Comparison of ENCODE assay signal across 15 cellular contexts in genomic region chr22:46663001-46663400, GRCh38. TPM values are rescaled to one million over a fixed set of nuclear protein-coding genes. Genes with fewer than 3 reads are reported as not detected.
DNase-seq lines count a peak whose midpoint lies in the region; ATAC-seq and TF ChIP-seq lines count a peak whose summit lies in the region.
"Had no signal": no experiment of that assay in that cellular context is flagged by ENCODE, and none has a peak within 500 bp of the region (broad histone marks: within the 10 kb centered on the region; RNA-seq: fewer than 3 reads in every experiment).

No MANE protein-coding gene starts in this region.

- H3K27me3 ChIP-seq in cardiac muscle cell (no peaks in the 10 kb centered on the region), H9 (ENCODE audit: insufficient read depth, low read length) (no peaks in the 10 kb centered on the region), neuronal stem cell (ENCODE audit: control insufficient read depth in 3 of 3, insufficient read depth in 3 of 3, low read depth in 1 of 3, low read length in 3 of 3) (no peaks in the 10 kb centered on the region)

- H4K91ac ChIP-seq in H9 (ENCODE audit: insufficient read length, low read depth, low read length): no peak overlapping the region
- H4K91ac ChIP-seq in neuronal stem cell (ENCODE audit: low read depth, low read length, poor library complexity): no peak overlapping the region

- H2BK120ac ChIP-seq in H9 (ENCODE audit: low read depth, low read length, poor library complexity, severe bottlenecking) (no peak overlapping the region), neuronal stem cell (ENCODE audit: low read depth, low read length) (no peak overlapping the region)

- H3K23ac ChIP-seq in H9 (ENCODE audit: insufficient read length, low read depth, low read length): no peak overlapping the region
- no peak overlapping the region for H3K23ac ChIP-seq in neuronal stem cell (ENCODE audit: low read depth, low read length, poor library complexity)

- intact Hi-C loops in Right ventricle myocardium superior (cut with DNase I): loop anchor here (10.0 kb wide), 1 partner anchor 78 kb away; no protein-coding TSS in a partner anchor

- H3K9ac ChIP-seq in H9 (ENCODE audit: extremely low read depth, insufficient read length, low read length) (no peak overlapping the region), neuronal stem cell (ENCODE audit: low read depth, low read length, poor library complexity) (no peak overlapping the region)

- H3K79me1 ChIP-seq in H9 (ENCODE audit: insufficient read depth, low read depth, low read length, poor library complexity, severe bottlenecking): no peaks in the 10 kb centered on the region
- no peaks in the 10 kb centered on the region for H3K79me1 ChIP-seq in neuronal stem cell (ENCODE audit: low read depth, low read length)

- no peak overlapping the region for H2BK20ac ChIP-seq in H9 (ENCODE audit: low read depth, low read length, poor library complexity, severe bottlenecking)

- no peak overlapping the region for H3T11ph ChIP-seq in H9 (ENCODE audit: low read length)

- H3K36me3 Mint-ChIP-seq in H9 (ENCODE audit: insufficient read depth in 1 of 3, low read depth in 3 of 3): no peaks in the 10 kb centered on the region
- no peaks in the 10 kb centered on the region for H3K36me3 Mint-ChIP-seq in activated T-helper 17 cell treated with anti-CD3 and anti-CD28 coated beads, Interleukin-2, amount 50 U/mL, for 72 hours (ENCODE audit: low read depth)

- H3K36me3 ChIP-seq in cardiac muscle cell (peaks cover 11% of the 10 kb centered on the region), neuronal stem cell (replicated peaks in 1 of 2; ENCODE audit: control insufficient read depth in 2 of 2, insufficient read depth in 2 of 2, low read length in 2 of 2) (peaks cover 3 to 24% of the 10 kb centered on the region in 2 donors)

- TF ChIP-seq CTCF in cardiac muscle cell (IDR thresholded peaks at IDR 0.05; ENCODE audit: low read depth, low read length) (no peak), H9 (conservative IDR thresholded peaks at IDR 0.05) (no peak)

- WGBS in H9 (ENCODE audit: extremely low coverage, insufficient read length, low lambda C conversion rate): no CpG with 5 or more reads among the region's 26 CpGs
- no CpG with 5 or more reads among the region's 26 CpGs for WGBS in neuronal stem cell (ENCODE audit: extremely low coverage in 2 of 2, insufficient read length in 2 of 2, insufficient replicate concordance in 1 of 2), 2 donors

- DNase-seq in cardiac muscle cell (ENCODE audit: low read depth in 1 of 2, low spot score in 1 of 2) (no peak), Right ventricle myocardium superior (no peak), H9 (no peak), neuronal stem cell (ENCODE audit: low spot score) (no peak), UCSD-AML1 (lab: John Stamatoyannopoulos, UW; ENCODE audit: unreplicated experiment) (no peak), NCI-H2171 (lab: John Stamatoyannopoulos, UW) (no peak)
- no peak for DNase-seq in stimulated activated CD4-positive, alpha-beta T cell treated with anti-CD3 and anti-CD28 coated beads, Interleukin-2, amount 100 ng/mL, for 24 hours
- DNase-seq: 8988T; Caco-2; CD4-positive, alpha-beta T cell; HFFc6 had no signal

- H3K4me1 Mint-ChIP-seq in H9: peaks cover 7 to 12% of the 10 kb centered on the region in 2 experiments
- peaks cover 13% of the 10 kb centered on the region for H3K4me1 Mint-ChIP-seq in activated T-helper 17 cell treated with anti-CD3 and anti-CD28 coated beads, Interleukin-2, amount 50 U/mL, for 72 hours

- H3K4me3 ChIP-seq in cardiac muscle cell (no peak overlapping the region), neuronal stem cell (ENCODE audit: low read length in 2 of 2) (no peak overlapping the region)
- H3K4me3 ChIP-seq: GM23338 had no signal

- H2AK5ac ChIP-seq in H9 (ENCODE audit: insufficient read length, low read length) (no peak overlapping the region), neuronal stem cell (ENCODE audit: low read depth, low read length) (peak overlapping the region; percentile 46)

- no peak overlapping the region for H3K18ac ChIP-seq in H9 (ENCODE audit: insufficient read length, low read depth, low read length)
- peak overlapping the region; percentile 57 for H3K18ac ChIP-seq in neuronal stem cell (ENCODE audit: low read length)

- ATAC-seq in Right ventricle myocardium superior (ENCODE audit: poor library complexity): no peak
- ATAC-seq in activated T-helper 17 cell treated with anti-CD3 and anti-CD28 coated beads, Interleukin-2, amount 50 U/mL, for 72 hours (replicated peaks): no peak
- ATAC-seq: HCT116 had no signal

- no peaks in the 10 kb centered on the region for H3K23me2 ChIP-seq in H9 (ENCODE audit: insufficient read length, low read depth, low read length, poor library complexity, severe bottlenecking)

- no peak overlapping the region; the same call in 1 of the 2 replicates for H2BK15ac ChIP-seq in H9 (ENCODE audit: low read depth, low read length)
- H2BK15ac ChIP-seq in neuronal stem cell (ENCODE audit: low read length): no peak overlapping the region

- H3K56ac ChIP-seq in H9 (ENCODE audit: insufficient read length, low read depth, low read length): no peak overlapping the region

- H3K79me2 ChIP-seq in H9 (ENCODE audit: insufficient read depth, low read length): no peaks in the 10 kb centered on the region

- H3K14ac ChIP-seq in H9 (ENCODE audit: insufficient read depth, low read length): peak overlapping the region; percentile 18; the same call in 1 of the 2 replicates
- peak overlapping the region; percentile 21 for H3K14ac ChIP-seq in neuronal stem cell (ENCODE audit: low read length)

- H3K27ac ChIP-seq in cardiac muscle cell (peak overlapping the region; percentile 71), H9 (ENCODE audit: insufficient read length, low read depth, low read length) (no peak overlapping the region), neuronal stem cell (replicated peaks; ENCODE audit: low read length) (no peak overlapping the region)
- H3K27ac ChIP-seq: C4-2B had no signal

- H3K4me2 ChIP-seq in H9 (ENCODE audit: insufficient read depth, insufficient read length, low read length): no peak overlapping the region
- H3K4me2 ChIP-seq in neuronal stem cell (ENCODE audit: insufficient read depth, low read length, poor library complexity, severe bottlenecking): no peak overlapping the region
- H3K4me2 ChIP-seq: GM23338 had no signal

- peaks cover 23% of the 10 kb centered on the region for H3K4me1 ChIP-seq in cardiac muscle cell (ENCODE audit: low read depth)
- H3K4me1 ChIP-seq in H9 (ENCODE audit: insufficient read depth, low read length): no peaks in the 10 kb centered on the region
- no peaks in the 10 kb centered on the region for H3K4me1 ChIP-seq in neuronal stem cell (ENCODE audit: control insufficient read depth in 2 of 2, insufficient read depth in 1 of 2, low read depth in 1 of 2, low read length in 2 of 2)
- H3K4me1 ChIP-seq: Caco-2 had no signal

- H3K9me3 Mint-ChIP-seq in H9: no peaks in the 10 kb centered on the region
- no peaks in the 10 kb centered on the region for H3K9me3 Mint-ChIP-seq in activated T-helper 17 cell treated with anti-CD3 and anti-CD28 coated beads, Interleukin-2, amount 50 U/mL, for 72 hours
- H3K9me3 Mint-ChIP-seq: CD4-positive, alpha-beta T cell; GM23338; HFFc6 had no signal

- H3K4ac ChIP-seq in H9 (ENCODE audit: low read depth, low read length) (no peak overlapping the region), neuronal stem cell (ENCODE audit: low read length) (no peak overlapping the region)

- H3K9me3 ChIP-seq in cardiac muscle cell (ENCODE audit: low read depth): no peaks in the 10 kb centered on the region
- no peaks in the 10 kb centered on the region for H3K9me3 ChIP-seq in H9 (ENCODE audit: control insufficient read depth, low read depth, low read length)
- H3K9me3 ChIP-seq in neuronal stem cell (replicated peaks in 1 of 2; ENCODE audit: control insufficient read depth in 2 of 2, insufficient read depth in 1 of 2, low read depth in 1 of 2, low read length in 2 of 2): no peaks in the 10 kb centered on the region
- H3K9me3 ChIP-seq: Caco-2 had no signal

- H3K27ac Mint-ChIP-seq in H9: peak overlapping the region in 1 of 3 experiments; percentile 91; a peak in 1 of 7 replicates
- H3K27ac Mint-ChIP-seq in activated T-helper 17 cell treated with anti-CD3 and anti-CD28 coated beads, Interleukin-2, amount 50 U/mL, for 72 hours: peak overlapping the region; percentile 22
- H3K27ac Mint-ChIP-seq: CD4-positive, alpha-beta T cell; GM23338; HFFc6 had no signal

- H2BK5ac ChIP-seq in H9 (ENCODE audit: insufficient read length, low read length): no peak overlapping the region
- peak overlapping the region; percentile 75 for H2BK5ac ChIP-seq in neuronal stem cell (ENCODE audit: low read length)

- no peak overlapping the region for H2AFZ ChIP-seq in H9 (ENCODE audit: low read length)
- H2AFZ ChIP-seq in neuronal stem cell (ENCODE audit: low read length): no peak overlapping the region
- H2AFZ ChIP-seq: GM23338 had no signal

- no peaks in the 10 kb centered on the region for H3K27me3 Mint-ChIP-seq in H9 (ENCODE audit: low read depth)
- no peaks in the 10 kb centered on the region for H3K27me3 Mint-ChIP-seq in activated T-helper 17 cell treated with anti-CD3 and anti-CD28 coated beads, Interleukin-2, amount 50 U/mL, for 72 hours
- H3K27me3 Mint-ChIP-seq: CD4-positive, alpha-beta T cell had no signal

- H2BK12ac ChIP-seq in H9 (ENCODE audit: insufficient read length, low read depth, low read length) (no peak overlapping the region), neuronal stem cell (ENCODE audit: low read length) (no peak overlapping the region)

- H3K4me3 Mint-ChIP-seq in H9: no peak overlapping the region
- no peak overlapping the region for H3K4me3 Mint-ChIP-seq in activated T-helper 17 cell treated with anti-CD3 and anti-CD28 coated beads, Interleukin-2, amount 50 U/mL, for 72 hours
- H3K4me3 Mint-ChIP-seq: CD4-positive, alpha-beta T cell; GM23338; HFFc6 had no signal

- H4K8ac ChIP-seq in H9 (replicated peaks; ENCODE audit: insufficient read length, low read depth, low read length) (no peak overlapping the region), neuronal stem cell (ENCODE audit: low read depth, low read length) (no peak overlapping the region)

- no peak overlapping the region for H4K5ac ChIP-seq in H9 (ENCODE audit: insufficient read length, low read depth, low read length)

- H4K20me1 ChIP-seq in H9 (ENCODE audit: control insufficient read depth, insufficient read depth, insufficient read length): no peaks in the 10 kb centered on the region

RNA-seq across cellular contexts. Expression of gene GRAMD4, which starts 42.8 kb away (rescaled TPM):
- total RNA-seq in cardiac muscle cell (49.3 and 79.3 TPM in 2 replicates), Right ventricle myocardium superior (80.7 TPM), H9 (2021) (19.8 and 20.4 TPM in 2 replicates)
- 51.8 and 57.5 TPM in 2 replicates for polyA plus RNA-seq in cardiac muscle cell
- total RNA-seq in activated T-helper 17 cell treated with anti-CD3 and anti-CD28 coated beads, Interleukin-2, amount 50 U/mL, for 72 hours: 10 to 100 TPM; 23.6 to 51.0 TPM
- polyA plus RNA-seq in neuronal stem cell (2013, experiment 1 of 2): 13.1 TPM
- 11.3 TPM for polyA plus RNA-seq in neuronal stem cell (2013, experiment 2 of 2)
